8 cellular contexts compared by ENCODE assay signal in the genomic region with DNA sequence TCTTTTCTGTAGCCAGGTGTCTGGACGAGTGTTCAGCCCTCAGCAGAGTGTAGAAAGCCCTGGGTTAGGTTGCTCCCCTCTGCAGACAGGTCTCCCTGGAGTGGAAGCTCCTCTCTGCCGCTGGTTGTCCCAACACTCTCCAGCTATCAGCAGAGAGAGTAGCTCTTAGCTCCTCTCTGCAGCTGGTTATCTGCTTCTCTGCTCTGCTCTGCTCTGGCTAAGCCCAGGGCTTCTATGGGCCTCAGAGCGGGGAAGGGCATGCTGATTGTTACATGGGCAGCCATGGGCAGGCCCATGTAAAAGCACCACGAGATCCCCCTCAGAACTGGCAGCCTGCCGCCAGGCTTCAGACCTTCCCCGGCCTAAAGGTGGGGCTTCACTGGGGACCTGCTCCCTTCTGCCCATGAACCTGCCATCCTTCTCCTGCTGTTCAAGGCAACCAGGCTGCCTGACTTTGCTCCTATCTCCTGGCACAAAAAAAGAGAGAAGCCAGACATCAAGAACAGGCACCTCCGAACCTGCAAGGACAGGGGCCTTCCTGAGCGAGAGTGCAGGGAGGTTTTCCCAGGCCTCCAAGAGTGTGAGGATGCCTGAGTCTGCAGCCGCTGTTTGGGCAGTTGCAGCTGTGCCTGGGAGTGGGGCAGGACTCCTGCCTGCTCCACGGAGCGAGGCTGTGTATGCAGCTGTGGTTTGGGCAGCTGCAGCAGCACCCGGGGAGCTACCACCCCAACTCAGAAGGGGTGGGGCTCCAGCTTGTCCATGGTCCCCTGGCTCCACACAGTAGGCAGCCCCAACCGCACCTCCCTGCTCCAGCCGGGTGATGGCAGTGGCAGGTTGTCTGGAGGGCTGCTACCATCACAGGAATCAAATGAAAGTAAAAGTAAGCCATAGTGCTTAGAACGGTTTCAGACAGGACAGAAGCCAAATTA.
DNase-seq lines count a peak whose midpoint lies in the region; ATAC-seq and FAIRE-seq lines count a peak whose summit lies in the region.
"Had no signal": no experiment of that assay in that cellular context is flagged by ENCODE, and none has a peak within 500 bp of the region (broad histone marks: within the 10 kb centered on the region; RNA-seq: fewer than 3 reads in every experiment).

No MANE protein-coding gene starts in this region.

- DNase-seq in MG63 (peak; percentile 64), small intestine (peak; percentile 24), NCI-H2196 (lab: John Stamatoyannopoulos, UW; ENCODE audit: unreplicated experiment) (no peak), mucosa of gallbladder (ENCODE audit: low spot score) (no peak)
- DNase-seq: cortex of kidney had no signal

- no peaks in the 10 kb centered on the region for H3K36me3 ChIP-seq in MG63
- H3K36me3 ChIP-seq in small intestine (ENCODE audit: control insufficient read depth in 2 of 2, insufficient read depth in 2 of 2, low read length in 2 of 2): no peaks in the 10 kb centered on the region

- no peaks in the 10 kb centered on the region for H3K4me1 ChIP-seq in small intestine (ENCODE audit: control insufficient read depth in 2 of 2, insufficient read depth in 1 of 2, low read depth in 1 of 2, low read length in 1 of 2)

- 63 to 81% (median 68%) methylated on average over 13 to 15 of the region's 15 CpGs for WGBS in small intestine, 3 donors

- H3K4me3 ChIP-seq in MG63 (no peak overlapping the region), small intestine (ENCODE audit: low read depth in 1 of 2, low read length in 2 of 2) (no peak overlapping the region)

- FAIRE-seq in small intestine (lab: Jason Lieb, UNC): no peak

- H3K27me3 ChIP-seq in MG63 (no peaks in the 10 kb centered on the region), small intestine (ENCODE audit: control insufficient read depth in 2 of 2, insufficient read depth in 2 of 2, low read length in 2 of 2) (no peaks in the 10 kb centered on the region)

- H3K9me3 ChIP-seq in MG63: no peaks in the 10 kb centered on the region
- no peaks in the 10 kb centered on the region for H3K9me3 ChIP-seq in small intestine (ENCODE audit: control insufficient read depth, low read depth)

- H3K27ac ChIP-seq in cingulate gyrus (ENCODE audit: low read depth, low read length) (peak overlapping the region; percentile 93), small intestine (ENCODE audit: low read depth in 1 of 2, low read length in 1 of 2) (no peak overlapping the region)

- ATAC-seq in GM21390 (IDR thresholded peaks at IDR 0.05; ENCODE audit: unreplicated experiment): peak; percentile 74
- ATAC-seq in GM19397 (IDR thresholded peaks at IDR 0.05; ENCODE audit: unreplicated experiment): no peak

Comparison
In these comparisons a context has a peak if more than half of its experiments do, and no peak if none do; other contexts are left out.
1. DNase-seq: peak in MG63 (single experiment) and small intestine (single experiment); none in NCI-H2196 (single experiment) and mucosa of gallbladder (single experiment).